Comparison of ENCODE assay signal across 9 cellular contexts in the genomic region with DNA sequence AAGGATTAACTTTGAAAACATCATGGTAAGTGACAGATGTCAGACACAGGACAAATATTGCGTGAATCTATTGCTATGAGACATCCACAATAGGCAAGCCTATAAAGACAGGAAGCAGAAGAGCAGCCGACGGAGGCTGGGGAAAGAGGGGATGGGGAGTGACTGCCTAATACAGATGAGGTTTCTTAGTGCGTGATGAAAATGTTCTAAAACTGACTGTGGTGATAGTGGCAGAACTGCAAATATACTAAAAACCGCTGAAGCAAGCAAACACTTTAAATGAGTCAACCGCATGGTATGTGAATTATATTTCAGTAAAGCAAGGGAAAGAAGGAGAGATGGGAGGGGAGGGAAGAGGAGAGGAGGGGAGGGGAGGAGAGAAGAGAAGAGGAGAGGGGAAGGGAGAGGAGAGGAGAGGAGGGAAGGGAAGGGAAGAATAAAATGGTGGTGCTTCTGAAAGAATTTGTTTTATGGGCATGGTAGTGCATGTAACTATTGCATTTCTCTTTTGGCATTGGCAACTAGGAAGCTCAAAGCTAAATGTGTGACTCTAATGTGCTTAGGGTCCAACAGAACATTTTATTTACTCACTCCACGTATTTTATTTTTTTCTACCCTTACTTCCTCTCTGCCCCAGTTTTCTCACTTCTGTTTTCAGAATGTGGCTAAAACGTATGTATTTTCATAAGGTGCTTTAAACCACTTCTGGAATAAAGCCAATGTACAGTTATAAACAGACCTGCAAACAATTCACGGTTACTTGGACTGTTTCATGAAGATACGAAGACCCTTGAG. TPM values are rescaled to one million over a fixed set of nuclear protein-coding genes. Genes with fewer than 3 reads are reported as not detected.
DNase-seq lines count a peak whose midpoint lies in the region; ATAC-seq, FAIRE-seq and TF ChIP-seq lines count a peak whose summit lies in the region.
"Had no signal": no experiment of that assay in that cellular context is flagged by ENCODE, and none has a peak within 500 bp of the region (broad histone marks: within the 10 kb centered on the region; RNA-seq: fewer than 3 reads in every experiment).

No MANE protein-coding gene starts in this region.

- ATAC-seq in GM21737 (IDR thresholded peaks at IDR 0.05; ENCODE audit: unreplicated experiment) (peak; percentile 39), GM12878 (peak; percentile 75), Right ventricle myocardium inferior (no peak)
- ATAC-seq in naive thymus-derived CD8-positive, alpha-beta T cell = peak; percentile 59 to 82

- WGBS in GM12878 (ENCODE audit: insufficient coverage, insufficient replicate concordance, low lambda C conversion rate, missing lambda C conversion rate) = 3% methylated on average over 10 of the region's 10 CpGs

- RAD21 ChIA-PET in GM12878 (lab: Charles Lee; ENCODE audit: unreplicated experiment) = interaction anchor here (1.0 to 12.9 kb wide), 6 partner anchors 13 to 287 kb away, joined by 3 to 251 read pairs (median 5); a partner anchor contains a TSS

- TF ChIP-seq POLR2A in GM12878 (IDR thresholded peaks at IDR 0.05; ENCODE audit: low read depth, low read length) = no peak

- peaks cover 25% of the 10 kb centered on the region for H3K79me2 ChIP-seq in GM12878 (ENCODE audit: control insufficient read depth, insufficient read depth, low read length)

- TF ChIP-seq EP300 in GM12878 (IDR thresholded peaks at IDR 0.05; ENCODE audit: borderline replicate concordance in 1 of 2, control insufficient read depth in 1 of 2, low read depth in 2 of 2, low read length in 2 of 2) = peak; percentile 61 to 79; a peak in 3 of 4 replicates

- peak overlapping the region; percentile 86 for H3K4me2 ChIP-seq in GM12878 (ENCODE audit: control insufficient read depth, insufficient read depth)

- in situ Hi-C loops in GM12878 (cut with MboI) = no loop called here

- BruUV-seq in GM12878 (replicated peaks; lab: Mats Ljungman, UMichigan) = no TSS peak

- FAIRE-seq in GM12878 (lab: Jason Lieb, UNC) = peak; percentile 91

- H3K4me1 Mint-ChIP-seq in naive thymus-derived CD8-positive, alpha-beta T cell = peaks cover 37 to 93% (median 88%) of the 10 kb centered on the region in 4 donors

- peaks cover 9 to 90% (median 48%) of the 10 kb centered on the region in 3 donors for H3K36me3 Mint-ChIP-seq in naive thymus-derived CD8-positive, alpha-beta T cell

- H3K27ac ChIP-seq in GM12878 (ENCODE audit: control insufficient read depth, insufficient read depth) = peak overlapping the region; percentile 78
- H3K27ac ChIP-seq: VCaP had no signal

- TF ChIP-seq CTCF in GM06990 (IDR thresholded peaks at IDR 0.05; ENCODE audit: insufficient read depth, low read length, poor library complexity, severe bottlenecking) (no peak), GM12878 (IDR thresholded peaks at IDR 0.05 in 2 of 3, conservative IDR thresholded peaks at IDR 0.05 in 1 of 3; ENCODE audit: control insufficient read depth in 2 of 3, extremely low read depth in 1 of 3, insufficient read depth in 1 of 3, low read depth in 3 of 3, low read length in 3 of 3) (no peak)

- H3K9me3 ChIP-seq in GM12878 (replicated peaks; ENCODE audit: control insufficient read depth, insufficient read depth, low read length) = no peaks in the 10 kb centered on the region

- H3K36me3 ChIP-seq in GM06990 (ENCODE audit: control insufficient read depth, insufficient read depth, low read length) (peaks cover 53% of the 10 kb centered on the region), GM12878 (ENCODE audit: control insufficient read depth in 2 of 2, insufficient read depth in 2 of 2, low read length in 1 of 2) (peaks cover 45 to 47% of the 10 kb centered on the region in 2 experiments)

- H3K9ac ChIP-seq in GM12878 (ENCODE audit: control insufficient read depth, insufficient read depth, low read length) = no peak overlapping the region; the same call in 1 of the 2 replicates

- no peak for TF ChIP-seq RAD21 in GM12878 (IDR thresholded peaks at IDR 0.05; ENCODE audit: insufficient read depth, low read depth, low read length)

- peak; percentile 66 for DNase-seq in GM06990 (ENCODE audit: extremely low read depth, insufficient read length)
- peak; percentile 95 for DNase-seq in M059J (ENCODE audit: low read depth)
- no peak for DNase-seq in GM12878 (ENCODE audit: low read depth, low spot score)
- DNase-seq in naive thymus-derived CD8-positive, alpha-beta T cell = peak in 6 of 10 donors; percentile 39 to 74 (median 64)
- DNase-seq in DMS114 treated with DMSO at 0.1 percent for 48 hours (lab: John Stamatoyannopoulos, UW; ENCODE audit: unreplicated experiment) = no peak
- DNase-seq in NCI-H1092 treated with DMSO at 0.1 percent for 48 hours (lab: John Stamatoyannopoulos, UW) = no peak
- DNase-seq in Right ventricle myocardium inferior (ENCODE audit: missing footprints) = no peak

- SMC1A ChIA-PET in GM12878 (lab: Charles Lee; ENCODE audit: uncharacterized antibody, unreplicated experiment) = interaction anchor here (0.8 to 13.9 kb wide), 11 partner anchors 13 to 39 kb away, joined by 3 to 327 read pairs (median 6); a partner anchor contains a TSS

- H3K27me3 Mint-ChIP-seq in naive thymus-derived CD8-positive, alpha-beta T cell = no peaks in the 10 kb centered on the region

- peaks cover 0 to 3% (median 0%) of the 10 kb centered on the region in 9 donors for H3K9me3 Mint-ChIP-seq in naive thymus-derived CD8-positive, alpha-beta T cell

- POLR2A ChIA-PET in GM12878 (lab: Charles Lee) = interaction anchor here (0.6 to 13.2 kb wide), 8 partner anchors 10 to 237 kb away, joined by 3 to 312 read pairs (median 4); a partner anchor contains a TSS
- POLR2A ChIA-PET in naive thymus-derived CD8-positive, alpha-beta T cell (lab: Charles Lee) = interaction anchor here (0.6 to 41.6 kb wide), 8 partner anchors 7 to 788 kb away, joined by 3 to 1589 read pairs (median 10); a partner anchor contains a TSS

- H3K27me3 ChIP-seq in GM06990 (replicated peaks; ENCODE audit: control insufficient read depth, insufficient read depth, low read length) (no peaks in the 10 kb centered on the region), GM12878 (replicated peaks in 1 of 2; ENCODE audit: control insufficient read depth in 2 of 2, insufficient read depth in 2 of 2, low read length in 1 of 2) (no peaks in the 10 kb centered on the region)

- intact Hi-C loops in GM12878 (cut with micrococcal nuclease; ENCODE audit: unreplicated experiment) (loop anchor here (1.0 to 2.0 kb wide), 3 partner anchors 17 to 31 kb away; no protein-coding TSS in a partner anchor), Right ventricle myocardium inferior (cut with DNase I) (no loop called here)

- no peaks in the 10 kb centered on the region for H4K20me1 ChIP-seq in GM12878 (ENCODE audit: control insufficient read depth, insufficient read depth)

- peak overlapping the region; percentile 59 to 82 (median 78) for H3K4me3 Mint-ChIP-seq in naive thymus-derived CD8-positive, alpha-beta T cell

- H3K4me1 ChIP-seq in GM12878 (ENCODE audit: control insufficient read depth, insufficient read depth, low read length) = peaks cover 65% of the 10 kb centered on the region

- no peak overlapping the region for H2AFZ ChIP-seq in GM12878 (ENCODE audit: control insufficient read depth, low read depth, low read length)

- CTCF ChIA-PET in GM12878 (lab: Yijun Ruan, JAX) = interaction anchor here (0.7 to 7.4 kb wide), 6 partner anchors 12 to 141 kb away, joined by 3 to 108 read pairs (median 4); a partner anchor contains a TSS

- H3K4me3 ChIP-seq in GM06990 (replicated peaks; ENCODE audit: low read depth, low read length) = no peak overlapping the region
- H3K4me3 ChIP-seq in GM12878 = 0 out of 2 replicates have a peak overlapping the region, but pooled peaks have one; percentile 1

- H3K27ac Mint-ChIP-seq in naive thymus-derived CD8-positive, alpha-beta T cell = peak overlapping the region; percentile 88 to 99 (median 97)

RNA-seq across cellular contexts. Expression of a gene that starts 21.3 kb away (rescaled TPM):
- total RNA-seq in M059J (2014; rRNA removed; shearing (Covaris generic)) = 1.6 and 3.2 TPM in 2 replicates
- total RNA-seq in GM12878 (2013; cell fraction: nucleolus; rRNA removed) = 305 and 316 TPM in 2 replicates
- total RNA-seq in GM12878 (2014; rRNA removed) (49.4 and 59.0 TPM in 2 replicates), GM12878 (2014; rRNA removed; fragmentation: Illumina TruSeq; extraction: Trizol) (36.0 and 39.8 TPM in 2 replicates), GM12878 (2021) (117 and 132 TPM in 2 replicates), Right ventricle myocardium inferior (7.1 TPM)
- 22.0 TPM for polyA plus RNA-seq in GM12878 (2011; ENCODE audit: low read depth)
- polyA plus RNA-seq in GM12878 (2011; rRNA removed) (18.0 and 30.1 TPM in 2 replicates), GM12878 (2014; fragmentation: Illumina TruSeq; extraction: Trizol) (27.2 and 57.6 TPM in 2 replicates), GM12878 (2014; fragmentation: Nextera tagmentation; extraction: Ambion mirVana) (1 to 10 TPM; 1.6 to 5.0 TPM), GM12878 (2014; rRNA removed) (71.9 and 77.7 TPM in 2 replicates), GM12878 (2016; fragmentation: Nextera tagmentation; extraction: Ambion mirVana) (10 to 100 TPM; 28.0 to 30.9 TPM)
- 33.7 and 39.1 TPM in 2 replicates for polyA plus RNA-seq in GM12878 (2011; cell fraction: cytosol; rRNA removed)
- polyA plus RNA-seq in GM12878 (2011; cell fraction: nucleus; rRNA removed) = 107 and 123 TPM in 2 replicates
- polyA plus RNA-seq in GM12878 (2012) = 57.1 and 64.5 TPM in 2 replicates
- 47.4 and 97.2 TPM in 2 replicates for polyA minus RNA-seq in GM12878 (2011; rRNA and poly(A)+ RNA removed)
- polyA minus RNA-seq in GM12878 (2011; cell fraction: cytosol; rRNA and poly(A)+ RNA removed) = 31.4 and 34.5 TPM in 2 replicates
- polyA minus RNA-seq in GM12878 (2011; cell fraction: nucleus; rRNA and poly(A)+ RNA removed) = 64.4 and 127 TPM in 2 replicates
- 100 to 1,000 TPM; 425 to 430 TPM for total RNA-seq in naive thymus-derived CD8-positive, alpha-beta T cell
- 10 to 100 TPM; 12.7 to 31.6 (median 21.3) TPM for polyA plus RNA-seq in naive thymus-derived CD8-positive, alpha-beta T cell

RNA-seq across cellular contexts. Expression of a gene that starts 36.9 kb away (rescaled TPM):
- not detected in 2 replicates for total RNA-seq in M059J (2014; rRNA removed; shearing (Covaris generic))
- total RNA-seq in GM12878 (2013; cell fraction: nucleolus; rRNA removed) = not detected in 2 replicates
- total RNA-seq in GM12878 (2014; rRNA removed) (not detected in 2 replicates), GM12878 (2014; rRNA removed; fragmentation: Illumina TruSeq; extraction: Trizol) (not detected in 2 replicates), GM12878 (2021) (0.64 TPM in 1 of 2 replicates, not detected in the other), Right ventricle myocardium inferior (not detected)
- polyA plus RNA-seq in GM12878 (2011; ENCODE audit: low read depth) = not detected
- polyA plus RNA-seq in GM12878 (2011; rRNA removed) (not detected in 2 replicates), GM12878 (2014; fragmentation: Illumina TruSeq; extraction: Trizol) (not detected in 2 replicates), GM12878 (2014; fragmentation: Nextera tagmentation; extraction: Ambion mirVana) (not detected), GM12878 (2014; rRNA removed) (not detected in 2 replicates), GM12878 (2016; fragmentation: Nextera tagmentation; extraction: Ambion mirVana) (not detected)
- polyA plus RNA-seq in GM12878 (2011; cell fraction: cytosol; rRNA removed) = not detected in 2 replicates
- not detected in 2 replicates for polyA plus RNA-seq in GM12878 (2011; cell fraction: nucleus; rRNA removed)
- polyA plus RNA-seq in GM12878 (2012) = not detected in 2 replicates
- not detected in 2 replicates for polyA minus RNA-seq in GM12878 (2011; rRNA and poly(A)+ RNA removed)
- polyA minus RNA-seq in GM12878 (2011; cell fraction: cytosol; rRNA and poly(A)+ RNA removed) = not detected in 2 replicates
- polyA minus RNA-seq in GM12878 (2011; cell fraction: nucleus; rRNA and poly(A)+ RNA removed) = not detected in 2 replicates
- not detected for total RNA-seq in naive thymus-derived CD8-positive, alpha-beta T cell
- not detected for polyA plus RNA-seq in naive thymus-derived CD8-positive, alpha-beta T cell

RNA-seq across cellular contexts. Expression of a gene that starts 43.6 kb away (rescaled TPM):
- 0.57 TPM in 1 of 2 replicates, not detected in the other for total RNA-seq in M059J (2014; rRNA removed; shearing (Covaris generic))
- total RNA-seq in GM12878 (2013; cell fraction: nucleolus; rRNA removed) = not detected in 2 replicates
- total RNA-seq in GM12878 (2014; rRNA removed) (not detected in 2 replicates), GM12878 (2014; rRNA removed; fragmentation: Illumina TruSeq; extraction: Trizol) (not detected in 2 replicates), GM12878 (2021) (3.5 and 4.4 TPM in 2 replicates), Right ventricle myocardium inferior (0.51 TPM)
- polyA plus RNA-seq in GM12878 (2011; ENCODE audit: low read depth) = not detected
- polyA plus RNA-seq in GM12878 (2011; rRNA removed) (not detected in 2 replicates), GM12878 (2014; fragmentation: Illumina TruSeq; extraction: Trizol) (not detected in 2 replicates), GM12878 (2014; fragmentation: Nextera tagmentation; extraction: Ambion mirVana) (not detected), GM12878 (2014; rRNA removed) (not detected in 2 replicates), GM12878 (2016; fragmentation: Nextera tagmentation; extraction: Ambion mirVana) (not detected)
- polyA plus RNA-seq in GM12878 (2011; cell fraction: cytosol; rRNA removed) = not detected in 2 replicates
- not detected in 2 replicates for polyA plus RNA-seq in GM12878 (2011; cell fraction: nucleus; rRNA removed)
- not detected in 2 replicates for polyA plus RNA-seq in GM12878 (2012)
- polyA minus RNA-seq in GM12878 (2011; rRNA and poly(A)+ RNA removed) = not detected in 2 replicates
- polyA minus RNA-seq in GM12878 (2011; cell fraction: cytosol; rRNA and poly(A)+ RNA removed) = not detected in 2 replicates
- polyA minus RNA-seq in GM12878 (2011; cell fraction: nucleus; rRNA and poly(A)+ RNA removed) = not detected in 2 replicates
- total RNA-seq in naive thymus-derived CD8-positive, alpha-beta T cell = not detected
- not detected for polyA plus RNA-seq in naive thymus-derived CD8-positive, alpha-beta T cell

Comparison
In these comparisons a context has a peak if more than half of its experiments do, and no peak if none do; other contexts are left out.
1. DNase-seq: peak in GM06990 (single experiment), M059J (single experiment) and naive thymus-derived CD8-positive, alpha-beta T cell (6 of 10); none in GM12878 (single experiment), DMS114 treated with DMSO at 0.1 percent for 48 hours (single experiment), NCI-H1092 treated with DMSO at 0.1 percent for 48 hours (single experiment) and Right ventricle myocardium inferior (single experiment).